In the genomic region with DNA sequence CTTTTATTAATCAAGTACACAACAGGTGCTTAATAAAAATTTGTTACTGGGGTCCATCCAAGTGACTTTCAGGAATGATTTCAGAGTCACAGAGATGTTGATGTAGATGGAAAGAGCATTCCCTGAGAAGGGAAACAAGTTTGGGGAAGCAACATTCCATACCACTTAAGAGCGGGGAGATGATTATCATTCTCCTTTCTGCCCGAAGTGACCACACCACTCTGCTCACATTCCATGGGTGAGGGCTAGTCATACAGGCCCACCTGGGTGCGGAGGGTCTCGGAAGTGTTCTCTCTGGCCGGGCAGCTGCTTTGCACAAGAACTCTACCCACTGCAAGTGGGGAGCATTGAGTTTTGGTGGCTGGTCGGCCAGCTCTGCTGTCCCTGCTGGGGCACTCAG, we compare ENCODE assay signal across 1 cellular context.
TF ChIP-seq lines count a peak whose summit lies in the region.

No MANE protein-coding gene starts in this region.

TF ChIP-seq in H1, 55 proteins besides CTCF, POLR2A, EP300 and RAD21:
- TF ChIP-seq TEAD4 (IDR thresholded peaks at IDR 0.05; ENCODE audit: low read depth, low read length) (peak; percentile 58; the same call in 1 of the 2 replicates), SIX5 (IDR thresholded peaks at IDR 0.05; ENCODE audit: low read depth, low read length) (no peak), RFX5 (IDR thresholded peaks at IDR 0.05; ENCODE audit: borderline replicate concordance, low read depth, low read length) (no peak)
